Comparison of ENCODE assay signal across 8 cellular contexts in genomic region chr18:66495844-66496243, GRCh38.
DNase-seq lines count a peak whose midpoint lies in the region; ATAC-seq and TF ChIP-seq lines count a peak whose summit lies in the region.

No MANE protein-coding gene starts in this region.

- no peak overlapping the region for H3K4me3 ChIP-seq in SU-DHL-6 (ENCODE audit: insufficient read depth, low read length, poor library complexity, severe bottlenecking)
- H3K4me3 ChIP-seq in right cardiac atrium (ENCODE audit: low read length), result no peak overlapping the region
- no peak overlapping the region for H3K4me3 ChIP-seq in smooth muscle cell

- no peak overlapping the region for H3K9ac ChIP-seq in SU-DHL-6 (ENCODE audit: low read length)
- no peak overlapping the region for H3K9ac ChIP-seq in smooth muscle cell (ENCODE audit: low read depth)

- no peaks in the 10 kb centered on the region for H3K79me2 ChIP-seq in SU-DHL-6 (ENCODE audit: insufficient read depth, low read length)
- H3K79me2 ChIP-seq in smooth muscle cell (ENCODE audit: low read depth), result no peaks in the 10 kb centered on the region

- H3K9me3 ChIP-seq in SU-DHL-6 (ENCODE audit: insufficient read depth, low read length) (no peaks in the 10 kb centered on the region), right cardiac atrium (ENCODE audit: control insufficient read depth, low read length) (no peaks in the 10 kb centered on the region), smooth muscle cell (replicated peaks; ENCODE audit: low read depth) (no peaks in the 10 kb centered on the region)

- H3K4me2 ChIP-seq in SU-DHL-6 (ENCODE audit: low read depth, low read length, poor library complexity, severe bottlenecking) (no peak overlapping the region), smooth muscle cell (no peak overlapping the region)

- H4K20me1 ChIP-seq in SU-DHL-6 (ENCODE audit: low read depth, low read length) (no peaks in the 10 kb centered on the region), smooth muscle cell (ENCODE audit: low read depth) (no peaks in the 10 kb centered on the region)

- H3K27me3 ChIP-seq in SU-DHL-6 (ENCODE audit: low read length), result no peaks in the 10 kb centered on the region
- no peaks in the 10 kb centered on the region for H3K27me3 ChIP-seq in right cardiac atrium (ENCODE audit: control insufficient read depth, insufficient read depth)
- H3K27me3 ChIP-seq in smooth muscle cell (ENCODE audit: low read depth), result no peaks in the 10 kb centered on the region

- peak; percentile 32 for TF ChIP-seq CTCF in SU-DHL-6 (IDR thresholded peaks at IDR 0.05; ENCODE audit: insufficient read depth, low read length, poor library complexity, severe bottlenecking)
- TF ChIP-seq CTCF in smooth muscle cell (IDR thresholded peaks at IDR 0.05; ENCODE audit: borderline replicate concordance, insufficient read depth, poor library complexity, severe bottlenecking), result peak; percentile 84

- no peaks in the 10 kb centered on the region for H3K9me2 ChIP-seq in SU-DHL-6 (replicated peaks; ENCODE audit: insufficient read depth, low read length)

- 32% methylated on average over 3 of the region's 3 CpGs for WGBS in right cardiac atrium
- 31% methylated on average over 3 of the region's 3 CpGs for WGBS in smooth muscle cell (ENCODE audit: low lambda C conversion rate)

- H3F3A ChIP-seq in SU-DHL-6 (ENCODE audit: insufficient read depth) (no peaks in the 10 kb centered on the region), smooth muscle cell (ENCODE audit: low read depth) (no peaks in the 10 kb centered on the region)

- intact Hi-C loops in right cardiac atrium (cut with DNase I), result no loop called here

- H2AFZ ChIP-seq in SU-DHL-6 (ENCODE audit: low read depth, low read length, severe bottlenecking) (no peak overlapping the region), smooth muscle cell (ENCODE audit: low read depth) (no peak overlapping the region)

- no peaks in the 10 kb centered on the region for H3K36me3 ChIP-seq in SU-DHL-6 (ENCODE audit: low read length)
- no peaks in the 10 kb centered on the region for H3K36me3 ChIP-seq in smooth muscle cell (ENCODE audit: low read depth)

- ATAC-seq in right cardiac atrium (peak; percentile 26 to 60), HG02678 (IDR thresholded peaks at IDR 0.05; ENCODE audit: unreplicated experiment) (no peak), GM18909 (IDR thresholded peaks at IDR 0.05; ENCODE audit: poor library complexity, unreplicated experiment) (no peak)

- no peaks in the 10 kb centered on the region for H3K4me1 ChIP-seq in right cardiac atrium (ENCODE audit: control insufficient read depth, insufficient read depth, low read length)
- H3K4me1 ChIP-seq in smooth muscle cell (ENCODE audit: low read depth), result no peaks in the 10 kb centered on the region

- H3K27ac ChIP-seq in SU-DHL-6 (ENCODE audit: low read depth, low read length) (no peak overlapping the region), right cardiac atrium (ENCODE audit: low read length) (no peak overlapping the region), smooth muscle cell (ENCODE audit: low read depth) (no peak overlapping the region)

- peak; percentile 90 for DNase-seq in DMS 273 (lab: John Stamatoyannopoulos, UW; ENCODE audit: unreplicated experiment)
- DNase-seq in H4 (ENCODE audit: low spot score), result peak; percentile 63
- peak; percentile 67 for DNase-seq in NCI-H1417 treated with DMSO at 0.1 percent for 48 hours (lab: John Stamatoyannopoulos, UW)
- peak in 2 of 3 donors; percentile 30 to 63 for DNase-seq in right cardiac atrium
- peak; percentile 12 for DNase-seq in smooth muscle cell (lab: John Stamatoyannopoulos, UW; ENCODE audit: unreplicated experiment)

Comparison
In these comparisons a context has a peak if more than half of its experiments do, and no peak if none do; other contexts are left out.
1. DNase-seq: peak in every context shown above with its lines; median percentile 90 in DMS 273; 67 in NCI-H1417 treated with DMSO at 0.1 percent for 48 hours; 63 in H4; 46 in right cardiac atrium; 12 in smooth muscle cell.
2. ATAC-seq: peak in right cardiac atrium (2 of 2); none in HG02678 (single experiment) and GM18909 (single experiment).